12 cellular contexts compared by ENCODE assay signal in genomic region chr2:236550701-236551465, GRCh38. TPM values are rescaled to one million over a fixed set of nuclear protein-coding genes. Genes with fewer than 3 reads are reported as not detected.
A peak's percentile ranks its signal among the peaks of the same experiment; 100 is the strongest.
DNase-seq lines count a peak whose midpoint lies in the region; ATAC-seq and TF ChIP-seq lines count a peak whose summit lies in the region.
"Had no signal": no experiment of that assay in that cellular context is flagged by ENCODE, and none has a peak within 500 bp of the region (broad histone marks: within the 10 kb centered on the region; RNA-seq: fewer than 3 reads in every experiment).

No MANE protein-coding gene starts in this region.

- H3K4me3 Mint-ChIP-seq in memory B cell = peak overlapping the region; percentile 63

- ATAC-seq in GM21423 (IDR thresholded peaks at IDR 0.05; ENCODE audit: unreplicated experiment) (peak; percentile 37), HG03196 (IDR thresholded peaks at IDR 0.05; ENCODE audit: unreplicated experiment) (peak; percentile 39), memory B cell (ENCODE audit: low read depth) (peak; percentile 67)

- no peaks in the 10 kb centered on the region for H3K4me1 ChIP-seq in A673 (ENCODE audit: insufficient read depth, low read length, poor library complexity, severe bottlenecking)
- H3K4me1 ChIP-seq: uterus had no signal

- no peaks in the 10 kb centered on the region for H3K27me3 Mint-ChIP-seq in memory B cell

- H3K9me3 ChIP-seq in A673 (ENCODE audit: low read depth, low read length, poor library complexity, severe bottlenecking) = no peaks in the 10 kb centered on the region

- H3K27me3 ChIP-seq in A673 (replicated peaks; ENCODE audit: insufficient read depth, low read depth, low read length, poor library complexity) = peaks cover 3% of the 10 kb centered on the region
- H3K27me3 ChIP-seq: uterus had no signal

- no peak for TF ChIP-seq CTCF in A673 (conservative IDR thresholded peaks at IDR 0.05; ENCODE audit: low read depth, low read length)

- intact Hi-C loops in A673 (cut with micrococcal nuclease; ENCODE audit: unreplicated experiment) = no loop called here

- H3K9me3 Mint-ChIP-seq in memory B cell = peaks cover 7% of the 10 kb centered on the region

- peak overlapping the region; percentile 96 for H3K27ac Mint-ChIP-seq in memory B cell

- no TSS peak for BruUV-seq in A673 (replicated peaks; lab: Mats Ljungman, UMichigan)

- peaks cover 63% of the 10 kb centered on the region for H3K4me1 Mint-ChIP-seq in memory B cell

- CTCF ChIA-PET in A673 (lab: Charles Lee) = no interaction called here

- H3K4me3 ChIP-seq in A673 (ENCODE audit: low read depth, low read length, poor library complexity, severe bottlenecking) = no peak overlapping the region
- H3K4me3 ChIP-seq: uterus had no signal

- no peaks in the 10 kb centered on the region for H3K36me3 ChIP-seq in A673 (ENCODE audit: insufficient read depth, low read length, poor library complexity, severe bottlenecking)
- H3K36me3 ChIP-seq: uterus had no signal

- no peak overlapping the region for H3K27ac ChIP-seq in A673 (ENCODE audit: low read depth, low read length, poor library complexity, severe bottlenecking)
- H3K27ac ChIP-seq: uterus had no signal

- DNase-seq in NCI-H510A treated with DMSO at 0.1 percent for 48 hours (lab: John Stamatoyannopoulos, UW) (peak; percentile 57), NCI-H510A (lab: John Stamatoyannopoulos, UW) (no peak), memory B cell (ENCODE audit: low spot score in 2 of 2) (peak in 1 of 2 donors; percentile 41), A673 (ENCODE audit: low spot score) (no peak), iPS-NIHi7 (ENCODE audit: extremely low spot score) (no peak), amygdala (lab: John Stamatoyannopoulos, UW) (no peak)
- DNase-seq: 8988T, activated T-cell treated with anti-CD3 and anti-CD28 coated beads for 4 hours, KBM-7, uterus had no signal

- peaks cover 2% of the 10 kb centered on the region for H3K36me3 Mint-ChIP-seq in memory B cell

- POLR2A ChIA-PET in A673 (lab: Charles Lee; ENCODE audit: low non-redundant PET) = no interaction called here

RNA-seq across cellular contexts. Expression of gene ACKR3, which starts 18.7 kb away (rescaled TPM):
- total RNA-seq in A673 (2021) = 0.31 and 0.52 TPM in 2 replicates
